In genomic region chr9:120362446-120362845, GRCh38 we compare ENCODE assay signal across 18 cellular contexts.
"Had no signal": no experiment of that assay in that cellular context is flagged by ENCODE, and none has a peak within 500 bp of the region (broad histone marks: within the 10 kb centered on the region; RNA-seq: fewer than 3 reads in every experiment).

No MANE protein-coding gene starts in this region.

- FAIRE-seq: small intestine, urothelium cell line had no signal

- DNase-seq: activated CD4-positive, alpha-beta memory T cell treated with anti-CD3 and anti-CD28 coated beads, Interleukin-2, amount 10 ng/mL, durations not matched to agents 7 days and 5 days; activated CD4-positive, alpha-beta T cell treated with anti-CD3 and anti-CD28 coated beads for 36 hours; activated CD8-positive, alpha-beta memory T cell treated with anti-CD3 and anti-CD28 coated beads, Interleukin-2, amount 50 U/mL, for 48 hours; activated naive CD4-positive, alpha-beta T cell; body of pancreas; left cardiac atrium; lower lobe of right lung; naive B cell; small intestine; stomach; T-cell; T1000; WERI-Rb-1 had no signal

- H3K4me3 ChIP-seq: body of pancreas, esophagus muscularis mucosa, hepatocyte, lower lobe of right lung, right atrium auricular region, stomach, thoracic aorta had no signal

- ATAC-seq: activated CD4-positive, alpha-beta T cell treated with anti-CD3 and anti-CD28 coated beads for 36 hours; body of pancreas; left cardiac atrium; lower lobe of right lung; T-cell had no signal
